ENCODE assay signal across 28 cellular contexts in the genomic region with DNA sequence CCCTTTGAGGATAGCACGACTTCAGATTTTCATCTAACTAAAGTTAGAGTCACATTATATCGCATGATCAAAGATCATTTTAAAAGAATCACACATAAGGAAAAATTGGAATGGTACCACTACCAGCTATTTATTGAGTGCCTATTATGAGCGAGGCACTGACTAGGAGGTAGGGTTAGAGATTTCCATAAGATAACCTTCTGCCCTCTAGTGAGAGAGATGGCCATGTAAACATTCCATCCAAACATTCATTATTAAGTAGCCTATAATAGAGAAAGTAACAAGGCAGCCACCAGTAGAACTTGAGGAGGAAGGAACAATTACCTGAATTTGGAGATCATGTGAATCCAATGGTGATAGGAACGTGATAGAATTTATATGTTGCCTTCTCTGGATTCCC.
"Had no signal": no experiment of that assay in that cellular context is flagged by ENCODE, and none has a peak within 500 bp of the region (broad histone marks: within the 10 kb centered on the region; RNA-seq: fewer than 3 reads in every experiment).

No MANE protein-coding gene starts in this region.

- H3K36me3 ChIP-seq: esophagus squamous epithelium, gastrocnemius medialis, heart right ventricle, left lung, lower lobe of right lung had no signal

- H3K4me1 ChIP-seq: gastrocnemius medialis had no signal

- H3K4me3 ChIP-seq: coronary artery, dorsolateral prefrontal cortex, esophagus squamous epithelium, gastrocnemius medialis, heart right ventricle, left lung, lower lobe of right lung, mucosa of descending colon had no signal

- FAIRE-seq: colon, endometrium, islet of Langerhans, keratinocyte had no signal

- H3K27ac ChIP-seq: epithelial cell of prostate, esophagus squamous epithelium, gastrocnemius medialis, heart right ventricle, left lung, lower lobe of right lung had no signal

- DNase-seq: dermis blood vessel endothelial cell; effector CD8-positive, alpha-beta T cell; effector memory CD8-positive, alpha-beta T cell; endodermal cell; erythroblast; esophagus squamous epithelium; foreskin fibroblast; foreskin melanocyte; gastrocnemius medialis; glutamatergic neuron; head of caudate nucleus; heart right ventricle; left cardiac atrium; left lung; left ventricle myocardium superior; lower lobe of right lung; mesenchymal stem cell; naive B cell; naive thymus-derived CD8-positive, alpha-beta T cell had no signal

- ATAC-seq: effector memory CD8-positive, alpha-beta T cell; esophagus mucosa; gastrocnemius medialis; heart right ventricle; left cardiac atrium; left lung; left ventricle myocardium superior; lower lobe of right lung; naive thymus-derived CD8-positive, alpha-beta T cell had no signal

- H3K9me3 ChIP-seq: esophagus squamous epithelium, gastrocnemius medialis, heart right ventricle, left lung, lower lobe of right lung, mucosa of descending colon had no signal

- H3K27me3 ChIP-seq: dorsolateral prefrontal cortex, esophagus squamous epithelium, gastrocnemius medialis, heart right ventricle, left lung had no signal
